ENCODE assay signal across 20 cellular contexts in genomic region chr17:46274238-46274637, GRCh38. TPM values are rescaled to one million over a fixed set of nuclear protein-coding genes. Genes with fewer than 3 reads are reported as not detected.
A peak's percentile ranks its signal among the peaks of the same experiment; 100 is the strongest.
DNase-seq lines count a peak whose midpoint lies in the region; ATAC-seq, FAIRE-seq and TF ChIP-seq lines count a peak whose summit lies in the region.
"Had no signal": no experiment of that assay in that cellular context is flagged by ENCODE, and none has a peak within 500 bp of the region (broad histone marks: within the 10 kb centered on the region; RNA-seq: fewer than 3 reads in every experiment).

No MANE protein-coding gene starts in this region.

- TF ChIP-seq EP300 in HepG2 (IDR thresholded peaks at IDR 0.05; ENCODE audit: low read depth in 2 of 2, low read length in 2 of 2) (no peak), HepG2 (CRISPR knock-in tag; IDR thresholded peaks at IDR 0.05; ENCODE audit: borderline replicate concordance) (no peak), H1 (IDR thresholded peaks at IDR 0.05; ENCODE audit: borderline replicate concordance in 1 of 2, low read depth in 2 of 2, low read length in 2 of 2) (no peak)

- no peak for ATAC-seq in HepG2
- no peak for ATAC-seq in right lobe of liver
- ATAC-seq: HCT116 had no signal

- no peak overlapping the region for H4K8ac ChIP-seq in H1 (ENCODE audit: extremely low read depth, insufficient read depth, low read length)

- no peaks in the 10 kb centered on the region; the same call in 1 of the 2 replicates for H3K23me2 ChIP-seq in H1 (ENCODE audit: low read depth, low read length)

- DNase-seq in HepG2 (ENCODE audit: low spot score) = peak; percentile 50
- no peak for DNase-seq in right lobe of liver
- DNase-seq in NCI-H526 treated with DMSO at 0.1 percent for 48 hours (lab: John Stamatoyannopoulos, UW) = peak; percentile 90
- peak in 1 of 2 experiments; percentile 2 for DNase-seq in H1 (ENCODE audit: low read depth in 1 of 2, low spot score in 2 of 2)
- DNase-seq in cerebellar cortex (ENCODE audit: low spot score) = no peak
- no peak for DNase-seq in inferior parietal cortex (ENCODE audit: extremely low spot score)
- DNase-seq in glomerular visceral epithelial cell (ENCODE audit: extremely low spot score) = no peak
- DNase-seq: AML-193; Caco-2; CD4-positive, alpha-beta T cell; GM23248; H7; HFFc6 had no signal

- TF ChIP-seq CTCF in HepG2 (CRISPR knock-in tag; IDR thresholded peaks at IDR 0.05) (no peak), right lobe of liver (IDR thresholded peaks at IDR 0.05) (no peak), H1 (IDR thresholded peaks at IDR 0.05; ENCODE audit: control extremely low read depth in 1 of 3, insufficient read depth in 1 of 3, low read depth in 1 of 3, low read length in 3 of 3) (no peak)

- POLR2A ChIA-PET in HepG2 (lab: Yijun Ruan, JAX) = no interaction called here
- POLR2A ChIA-PET in H1 (lab: Charles Lee; ENCODE audit: partially characterized antibody) = interaction anchor here (1.0 to 1.1 kb wide), 3 partner anchors 8 to 14 kb away, joined by 3 read pairs; no protein-coding TSS in a partner anchor

- H3K79me2 ChIP-seq in HepG2 (ENCODE audit: insufficient read depth, low read length) (no peaks in the 10 kb centered on the region), H1 (ENCODE audit: control insufficient read depth in 1 of 2, insufficient read depth in 2 of 2, low read length in 2 of 2) (no peaks in the 10 kb centered on the region)

- H3K9ac ChIP-seq in HepG2 (ENCODE audit: insufficient read depth, low read depth, low read length) (no peak overlapping the region), H1 (replicated peaks in 1 of 4; ENCODE audit: extremely low read depth in 1 of 4, low read depth in 3 of 4, low read length in 3 of 4) (no peak overlapping the region)
- H3K9ac ChIP-seq: GM23248 had no signal

- H2BK12ac ChIP-seq in H1 (ENCODE audit: low read depth, low read length) = no peak overlapping the region

- BruUV-seq in HepG2 (replicated peaks; lab: Mats Ljungman, UMichigan) = no TSS peak

- peaks cover 29% of the 10 kb centered on the region for H3K4me1 ChIP-seq in HepG2 (ENCODE audit: insufficient read depth, low read length)
- no peaks in the 10 kb centered on the region for H3K4me1 ChIP-seq in right lobe of liver
- no peaks in the 10 kb centered on the region for H3K4me1 ChIP-seq in H1 (replicated peaks in 1 of 4; ENCODE audit: control insufficient read depth in 3 of 4, insufficient read depth in 4 of 4, low read length in 3 of 4)

- no peak overlapping the region for H2BK15ac ChIP-seq in H1 (ENCODE audit: low read length)

- no peak overlapping the region for H2AK5ac ChIP-seq in H1 (ENCODE audit: low read depth, low read length)

- intact Hi-C loops in HepG2 (cut with micrococcal nuclease; ENCODE audit: unreplicated experiment) (no loop called here), right lobe of liver (cut with DNase I) (loop anchor here in 1 of 2 donors (10.0 kb wide), 1 partner anchor 79 kb away; the partner anchor contains the start of gene KANSL1)

- H2BK5ac ChIP-seq in H1 (ENCODE audit: low read depth, low read length) = no peak overlapping the region

- H3K27ac ChIP-seq in HepG2 (ENCODE audit: extremely low read length, insufficient read depth, low read length) = no peak overlapping the region
- no peak overlapping the region for H3K27ac ChIP-seq in right lobe of liver
- no peak overlapping the region for H3K27ac ChIP-seq in H1 (ENCODE audit: low read depth, low read length)
- H3K27ac ChIP-seq: C4-2B, GM23248 had no signal

- H3K4me2 ChIP-seq in HepG2 (ENCODE audit: low read depth, low read length) (no peak overlapping the region), H1 (ENCODE audit: insufficient read depth in 1 of 2, low read depth in 2 of 2, low read length in 2 of 2) (no peak overlapping the region)

- TF ChIP-seq RAD21 in HepG2 (CRISPR knock-in tag; IDR thresholded peaks at IDR 0.05) (no peak), H1 (IDR thresholded peaks at IDR 0.05 in 1 of 2, conservative IDR thresholded peaks at IDR 0.05 in 1 of 2; ENCODE audit: low read depth in 2 of 2, low read length in 2 of 2) (no peak)

- H2BK120ac ChIP-seq in H1 (replicated peaks; ENCODE audit: low read depth, low read length) = no peak overlapping the region

- no peak overlapping the region for H3K56ac ChIP-seq in H1 (replicated peaks; ENCODE audit: insufficient read length, low read depth, low read length)

- H3K18ac ChIP-seq in H1 (ENCODE audit: extremely low read depth, low read length) = no peak overlapping the region

- peaks cover 2% of the 10 kb centered on the region; the same call in 1 of the 2 replicates for H3K79me1 ChIP-seq in H1 (ENCODE audit: low read depth, low read length)

- in situ Hi-C loops in HepG2 (cut with HindIII; ENCODE audit: extremely low pct_ligation_motif_present, low pct_unique_long_range_greater_than_20kb) = loop anchor here (25.0 kb wide), 1 partner anchor 687 kb away; no protein-coding TSS in a partner anchor

- H3K4me3 ChIP-seq in HepG2 (replicated peaks in 1 of 3; ENCODE audit: insufficient read depth in 1 of 3, low read depth in 2 of 3, low read length in 3 of 3) (no peak overlapping the region), right lobe of liver (no peak overlapping the region), H1 (ENCODE audit: extremely low read depth in 1 of 4, insufficient read depth in 2 of 4, low read depth in 3 of 4, low read length in 4 of 4) (no peak overlapping the region)
- H3K4me3 ChIP-seq: GM23248 had no signal

- H4K5ac ChIP-seq in H1 (ENCODE audit: insufficient read length, low read depth, low read length) = no peak overlapping the region

- H3K27me3 ChIP-seq in HepG2 (ENCODE audit: control insufficient read depth in 1 of 2, insufficient read depth in 2 of 2, low read length in 2 of 2) (no peaks in the 10 kb centered on the region), right lobe of liver (no peaks in the 10 kb centered on the region), H1 (replicated peaks in 1 of 4; ENCODE audit: control insufficient read depth in 3 of 4, extremely low read depth in 1 of 4, insufficient read depth in 3 of 4, low read length in 3 of 4) (no peaks in the 10 kb centered on the region)

- CTCF ChIA-PET in HepG2 (lab: Yijun Ruan, JAX; ENCODE audit: low intra/inter-chr PET ratio, low total read pairs) (no interaction called here), H1 (lab: Charles Lee; ENCODE audit: partially characterized antibody) (interaction anchor here (0.6 to 1.5 kb wide), 4 partner anchors 12 to 378 kb away, joined by 3 to 5 read pairs (median 4); no protein-coding TSS in a partner anchor)

- no peak overlapping the region for H2BK20ac ChIP-seq in H1 (ENCODE audit: low read length)

- no peak overlapping the region for H4K91ac ChIP-seq in H1 (replicated peaks; ENCODE audit: insufficient read length, low read length)

- H2AFZ ChIP-seq in HepG2 (ENCODE audit: low read length) = no peak overlapping the region
- no peak overlapping the region for H2AFZ ChIP-seq in H1 (ENCODE audit: low read length)
- H2AFZ ChIP-seq: GM23248 had no signal

- H3K4ac ChIP-seq in H1 (replicated peaks; ENCODE audit: insufficient read length, low read depth, low read length) = no peak overlapping the region

- H3K36me3 ChIP-seq in HepG2 (replicated peaks in 1 of 2; ENCODE audit: control insufficient read depth in 1 of 2, insufficient read depth in 2 of 2, low read length in 2 of 2) (no peaks in the 10 kb centered on the region), right lobe of liver (no peaks in the 10 kb centered on the region), H1 (ENCODE audit: control insufficient read depth in 2 of 4, insufficient read depth in 4 of 4, low read length in 3 of 4) (no peaks in the 10 kb centered on the region)

- H4K20me1 ChIP-seq in HepG2 (ENCODE audit: insufficient read depth, low read length) = no peaks in the 10 kb centered on the region
- H4K20me1 ChIP-seq in H1 (replicated peaks in 1 of 2; ENCODE audit: control insufficient read depth in 1 of 2, insufficient read depth in 2 of 2, low read length in 2 of 2) = peaks cover 0 to 1% of the 10 kb centered on the region in 2 experiments

- FAIRE-seq in HepG2 (lab: Jason Lieb, UNC) = no peak
- FAIRE-seq in H1 (lab: Jason Lieb, UNC) = peak; percentile 74
- FAIRE-seq: A204.1, D721Med, G401.6, GM19239, HTR-8/SVneo had no signal

- H3K9me3 ChIP-seq in HepG2 (ENCODE audit: low read length) (no peaks in the 10 kb centered on the region), right lobe of liver (no peaks in the 10 kb centered on the region), H1 (ENCODE audit: insufficient read depth in 2 of 2, low read depth in 1 of 2, low read length in 1 of 2) (no peaks in the 10 kb centered on the region)
- H3K9me3 ChIP-seq: Caco-2 had no signal

- H3K14ac ChIP-seq in H1 (ENCODE audit: insufficient read length) = no peak overlapping the region

- H3K23ac ChIP-seq in H1 (ENCODE audit: insufficient read length) = no peak overlapping the region

- 22% methylated on average over 3 of the region's 3 CpGs for WGBS in HepG2 (ENCODE audit: low lambda C conversion rate)
- 72% methylated on average over 3 of the region's 3 CpGs for WGBS in right lobe of liver (ENCODE audit: insufficient coverage, low coverage, low lambda C conversion rate, missing lambda C conversion rate)
- 90% methylated on average over 3 of the region's 3 CpGs; no CpG with 5 or more reads in 1 of the 2 experiments for WGBS in H1 (ENCODE audit: extremely low coverage in 1 of 2, insufficient coverage in 1 of 2, insufficient read length in 1 of 2, insufficient replicate concordance in 2 of 2, low coverage in 1 of 2, low lambda C conversion rate in 2 of 2, missing lambda C conversion rate in 1 of 2), 2 experiments

- TF ChIP-seq POLR2A in HepG2 (IDR thresholded peaks at IDR 0.05; ENCODE audit: insufficient read depth in 1 of 2, low read depth in 2 of 2, low read length in 2 of 2) (no peak), right lobe of liver (IDR thresholded peaks at IDR 0.05) (no peak), H1 (IDR thresholded peaks at IDR 0.05; ENCODE audit: control extremely low read depth in 1 of 2, low read depth in 2 of 2, low read length in 2 of 2) (no peak)

RNA-seq across cellular contexts. Expression of gene LRRC37A, which starts 20.7 kb away (rescaled TPM):
- total RNA-seq in HepG2 (2016; rRNA removed; fragmentation: Illumina TruSeq; extraction: Trizol) = 0.67 and 0.97 TPM in 2 replicates
- total RNA-seq in HepG2 (2016; cell fraction: cytosol; rRNA removed; fragmentation: Illumina TruSeq; extraction: Trizol; ENCODE audit: low read depth) = 0.91 and 1.2 TPM in 2 replicates
- 0.65 and 0.69 TPM in 2 replicates for total RNA-seq in HepG2 (2016; cell fraction: insoluble cytoplasmic fraction; rRNA removed; fragmentation: Illumina TruSeq; extraction: Trizol)
- 0.76 and 0.83 TPM in 2 replicates for total RNA-seq in HepG2 (2016; cell fraction: membrane; rRNA removed; fragmentation: Illumina TruSeq; extraction: Trizol)
- 1.5 and 1.6 TPM in 2 replicates for total RNA-seq in HepG2 (2016; cell fraction: nucleus; rRNA removed; fragmentation: Illumina TruSeq; extraction: Trizol)
- polyA plus RNA-seq in HepG2 (2011; rRNA removed) = 1.0 and 1.3 TPM in 2 replicates
- 0.28 and 0.36 TPM in 2 replicates for polyA plus RNA-seq in HepG2 (2011; cell fraction: cytosol; rRNA removed)
- 1.1 and 1.2 TPM in 2 replicates for polyA plus RNA-seq in HepG2 (2011; cell fraction: nucleus; rRNA removed)
- 1.5 and 1.7 TPM in 2 replicates for polyA plus RNA-seq in HepG2 (2012)
- 0.19 and 0.36 TPM in 2 replicates for polyA plus RNA-seq in HepG2 (2016; cell fraction: cytosol; fragmentation: Illumina TruSeq; extraction: Trizol; ENCODE audit: low read depth)
- polyA plus RNA-seq in HepG2 (2016; cell fraction: insoluble cytoplasmic fraction; fragmentation: Illumina TruSeq; extraction: Trizol; ENCODE audit: low read depth) = 0.74 and 0.97 TPM in 2 replicates
- polyA plus RNA-seq in HepG2 (2016; cell fraction: membrane; fragmentation: Illumina TruSeq; extraction: Trizol; ENCODE audit: low read depth) = 0.45 and 0.54 TPM in 2 replicates
- 1.3 and 1.9 TPM in 2 replicates for polyA plus RNA-seq in HepG2 (2016; cell fraction: nucleus; fragmentation: Illumina TruSeq; extraction: Trizol; ENCODE audit: insufficient read depth, low read depth)
- polyA minus RNA-seq in HepG2 (2011; rRNA and poly(A)+ RNA removed; ENCODE audit: low replicate concordance) = 2.1 and 7.4 TPM in 2 replicates
- 0.20 and 0.79 TPM in 2 replicates for polyA minus RNA-seq in HepG2 (2011; cell fraction: cytosol; rRNA and poly(A)+ RNA removed)
- 2.6 and 4.1 TPM in 2 replicates for polyA minus RNA-seq in HepG2 (2011; cell fraction: nucleus; rRNA and poly(A)+ RNA removed)
- under 1 TPM; 0.44 to 0.95 (median 0.63) TPM for total RNA-seq in right lobe of liver
- 1.8 and 2.9 TPM in 2 replicates for total RNA-seq in H1 (2021; fragmentation: NEBNext Ultra II Directional; extraction: Animal tissue kit (Norgen Biotek cat#: 25700))
- 1.1 and 1.4 TPM in 2 replicates for polyA plus RNA-seq in H1 (2011; rRNA removed)
- 1.9 TPM for polyA plus RNA-seq in H1 (2011; cell fraction: cytosol; rRNA removed)
- 7.7 TPM for polyA plus RNA-seq in H1 (2011; cell fraction: nucleus; rRNA removed)
- 2.2 to 3.2 TPM (median 2.9 TPM) in 4 replicates for polyA plus RNA-seq in H1 (2012, experiment 1 of 2)
- 0.28 TPM for polyA plus RNA-seq in H1 (2012, experiment 2 of 2)
- 1.7 TPM for polyA plus RNA-seq in H1 (2013, experiment 1 of 2)
- polyA plus RNA-seq in H1 (2013, experiment 2 of 2) = 1.4 TPM
- polyA minus RNA-seq in H1 (2011; rRNA and poly(A)+ RNA removed) = 14.5 and 15.8 TPM in 2 replicates
- 1.2 TPM for polyA minus RNA-seq in H1 (2011; cell fraction: cytosol; rRNA and poly(A)+ RNA removed)
- polyA minus RNA-seq in H1 (2011; cell fraction: nucleus; rRNA and poly(A)+ RNA removed) = 14.6 TPM

Comparison
In these comparisons a context has a peak if more than half of its experiments do, and no peak if none do; other contexts are left out.
1. DNase-seq: peak in HepG2 (single experiment) and NCI-H526 treated with DMSO at 0.1 percent for 48 hours (single experiment); none in right lobe of liver (0 of 3), cerebellar cortex (single experiment), inferior parietal cortex (single experiment) and glomerular visceral epithelial cell (single experiment).